Comparison of ENCODE assay signal across 35 cellular contexts in the genomic region with DNA sequence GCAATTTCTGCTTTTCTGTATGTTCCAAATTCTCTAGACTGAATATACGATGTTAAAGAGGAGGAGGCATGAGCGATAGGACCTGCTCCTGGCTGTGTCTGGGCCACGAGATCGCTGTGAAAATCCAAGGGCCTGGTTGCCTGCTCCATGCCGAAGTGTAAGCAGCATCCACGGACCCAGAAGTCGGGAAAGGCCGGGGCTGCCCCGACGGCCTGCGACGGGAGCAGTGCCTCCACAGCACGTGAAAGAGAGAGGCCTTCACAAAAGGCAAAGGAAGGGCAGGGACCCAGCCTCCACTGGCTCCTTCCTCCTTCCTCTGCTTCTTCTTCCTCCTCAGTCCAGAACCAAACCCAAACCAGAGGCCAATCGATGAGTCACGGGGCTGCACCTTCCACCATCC.
"Had no signal": no experiment of that assay in that cellular context is flagged by ENCODE, and none has a peak within 500 bp of the region (broad histone marks: within the 10 kb centered on the region; RNA-seq: fewer than 3 reads in every experiment).

No MANE protein-coding gene starts in this region.

- H3K36me3 Mint-ChIP-seq: activated CD4-positive, alpha-beta memory T cell treated with anti-CD3 and anti-CD28 coated beads for 36 hours; activated naive CD4-positive, alpha-beta T cell treated with anti-CD3 and anti-CD28 coated beads, Interleukin-2, amount 50 U/mL, for 72 hours; activated naive CD8-positive, alpha-beta T cell treated with anti-CD3 and anti-CD28 coated beads for 36 hours; T-cell had no signal

- H3K27me3 Mint-ChIP-seq: activated B cell treated with CpG ODN at 0.5 μM for 24 hours; activated CD4-positive, alpha-beta T cell treated with anti-CD3 and anti-CD28 coated beads, Interleukin-2, amount 10 ng/mL, durations not matched to agents 24 days and 14 days; activated CD8-positive, alpha-beta T cell treated with anti-CD3 and anti-CD28 coated beads for 36 hours; activated naive CD8-positive, alpha-beta T cell treated with anti-CD3 and anti-CD28 coated beads for 36 hours had no signal

- H3K27me3 ChIP-seq: adrenal gland, body of pancreas, brain microvascular endothelial cell, breast epithelium had no signal

- H3K36me3 ChIP-seq: adrenal gland, brain microvascular endothelial cell, breast epithelium had no signal

- H3K9me3 Mint-ChIP-seq: activated B cell treated with CpG ODN at 0.5 μM for 24 hours; activated CD4-positive, alpha-beta memory T cell treated with anti-CD3 and anti-CD28 coated beads for 36 hours; activated CD4-positive, alpha-beta T cell treated with anti-CD3 and anti-CD28 coated beads, Interleukin-2, amount 10 ng/mL, durations not matched to agents 24 days and 14 days; activated CD8-positive, alpha-beta T cell treated with anti-CD3 and anti-CD28 coated beads for 36 hours; activated naive CD4-positive, alpha-beta T cell treated with anti-CD3 and anti-CD28 coated beads for 36 hours; activated naive CD4-positive, alpha-beta T cell treated with anti-CD3 and anti-CD28 coated beads, Interleukin-2, amount 50 U/mL, for 72 hours; activated naive CD8-positive, alpha-beta T cell treated with anti-CD3 and anti-CD28 coated beads for 36 hours; activated T-cell treated with anti-CD3 and anti-CD28 coated beads, Interleukin-2, amount 50 U/mL, for 4 hours; activated T-cell treated with anti-CD3 and anti-CD28 coated beads, Interleukin-2, amount 50 U/mL, for 72 hours; activated T-helper 1 cell treated with anti-CD3 and anti-CD28 coated beads, Interleukin-12 subunit alpha, Interleukin-12 subunit beta, Interleukin-2, Interleukin-4 antibody, amounts not matched to agents 30 ng/mL and 10 ng/mL and 1 ng/mL, durations not matched to agents 14 hours and 24 hours and 36 hours; activated T-helper 17 cell treated with anti-CD3 and anti-CD28 coated beads, Interleukin-2, amount 50 U/mL, for 72 hours; central memory CD8-positive, alpha-beta T cell; T-cell; T-helper 2 cell treated with Interferon-gamma antibody and Interleukin-4, amounts not matched to agents 5 μg/mL and 100 μg/mL, for 36 hours had no signal

- DNase-seq: activated B cell treated with CpG ODN at 0.5 μM for 24 hours; activated CD4-positive, alpha-beta memory T cell treated with anti-CD3 and anti-CD28 coated beads for 36 hours; activated CD4-positive, alpha-beta T cell treated with anti-CD3 and anti-CD28 coated beads for 4 hours; activated CD4-positive, alpha-beta T cell treated with anti-CD3 and anti-CD28 coated beads, Interleukin-2, amount 10 ng/mL, durations not matched to agents 24 days and 14 days; activated CD4-positive, alpha-beta T cell treated with anti-CD3 and anti-CD28 coated beads, Interleukin-2, amount 50 U/mL, for 1 hour; activated CD4-positive, alpha-beta T cell treated with anti-CD3 and anti-CD28 coated beads, Interleukin-2, amount 50 U/mL, for 4 hours; activated CD4-positive, CD25-positive, alpha-beta regulatory T cell treated with anti-CD3 and anti-CD28 coated beads, Interleukin-2, amount 50 U/mL, for 72 hours; activated CD8-positive, alpha-beta memory T cell treated with anti-CD3 and anti-CD28 coated beads, Interleukin-2, amount 50 U/mL, for 4 hours; activated CD8-positive, alpha-beta T cell treated with anti-CD3 and anti-CD28 coated beads for 36 hours; activated effector memory CD4-positive, alpha-beta T cell treated with anti-CD3 and anti-CD28 coated beads, Interleukin-2, amount 50 U/mL, for 16 hours; activated gamma-delta T cell treated with Interleukin-2 at 50 U/mL for 16 hours; activated naive CD4-positive, alpha-beta T cell; activated naive CD4-positive, alpha-beta T cell treated with anti-CD3 and anti-CD28 coated beads for 36 hours; activated naive CD4-positive, alpha-beta T cell treated with anti-CD3 and anti-CD28 coated beads, Interleukin-2, amount 50 U/mL, for 16 hours; activated naive CD8-positive, alpha-beta T cell treated with anti-CD3 and anti-CD28 coated beads for 36 hours; activated T-cell treated with anti-CD3 and anti-CD28 coated beads for 4 hours; activated T-cell treated with anti-CD3 and anti-CD28 coated beads, Interleukin-2, amount 50 U/mL, for 1 hour; activated T-cell treated with anti-CD3 and anti-CD28 coated beads, Interleukin-2, amount 50 U/mL, for 4 hours; activated T-cell treated with anti-CD3 and anti-CD28 coated beads, Interleukin-2, amount 50 U/mL, for 72 hours; adrenal gland; amniotic stem cell; aorta; body of pancreas; brain microvascular endothelial cell; caudate nucleus; T-cell; T-helper 2 cell; T-helper 9 cell had no signal

- H3K9me3 ChIP-seq: adrenal gland, body of pancreas, breast epithelium had no signal

- H3K4me1 ChIP-seq: adrenal gland, body of pancreas, breast epithelium had no signal

- H3K4me1 Mint-ChIP-seq: activated B cell treated with CpG ODN at 0.5 μM for 24 hours; activated CD4-positive, alpha-beta T cell treated with anti-CD3 and anti-CD28 coated beads, Interleukin-2, amount 10 ng/mL, durations not matched to agents 24 days and 14 days; activated naive CD8-positive, alpha-beta T cell treated with anti-CD3 and anti-CD28 coated beads for 36 hours; activated T-helper 17 cell treated with anti-CD3 and anti-CD28 coated beads, Interleukin-2, amount 50 U/mL, for 72 hours; central memory CD8-positive, alpha-beta T cell; T-cell had no signal

- H3K4me3 ChIP-seq: adrenal gland, body of pancreas, breast epithelium had no signal

- H3K27ac Mint-ChIP-seq: activated B cell treated with CpG ODN at 0.5 μM for 24 hours; activated CD4-positive, alpha-beta memory T cell treated with anti-CD3 and anti-CD28 coated beads for 36 hours; activated CD4-positive, alpha-beta T cell treated with anti-CD3 and anti-CD28 coated beads, Interleukin-2, amount 10 ng/mL, durations not matched to agents 24 days and 14 days; activated CD8-positive, alpha-beta T cell treated with anti-CD3 and anti-CD28 coated beads for 36 hours; activated naive CD4-positive, alpha-beta T cell treated with anti-CD3 and anti-CD28 coated beads for 36 hours; activated naive CD4-positive, alpha-beta T cell treated with anti-CD3 and anti-CD28 coated beads, Interleukin-2, amount 50 U/mL, for 72 hours; activated naive CD8-positive, alpha-beta T cell treated with anti-CD3 and anti-CD28 coated beads for 36 hours; activated T-cell treated with anti-CD3 and anti-CD28 coated beads, Interleukin-2, amount 50 U/mL, for 72 hours; activated T-helper 1 cell treated with anti-CD3 and anti-CD28 coated beads, Interleukin-12 subunit alpha, Interleukin-12 subunit beta, Interleukin-2, Interleukin-4 antibody, amounts not matched to agents 30 ng/mL and 10 ng/mL and 1 ng/mL, durations not matched to agents 14 hours and 24 hours and 36 hours; activated T-helper 17 cell treated with anti-CD3 and anti-CD28 coated beads, Interleukin-2, amount 50 U/mL, for 72 hours; T-cell; T-helper 2 cell treated with Interferon-gamma antibody and Interleukin-4, amounts not matched to agents 5 μg/mL and 100 μg/mL, for 36 hours had no signal

- H3K4me3 Mint-ChIP-seq: activated B cell treated with CpG ODN at 0.5 μM for 24 hours; activated CD4-positive, alpha-beta memory T cell treated with anti-CD3 and anti-CD28 coated beads for 36 hours; activated CD4-positive, alpha-beta T cell treated with anti-CD3 and anti-CD28 coated beads, Interleukin-2, amount 10 ng/mL, durations not matched to agents 24 days and 14 days; activated CD8-positive, alpha-beta T cell treated with anti-CD3 and anti-CD28 coated beads for 36 hours; activated naive CD4-positive, alpha-beta T cell treated with anti-CD3 and anti-CD28 coated beads for 36 hours; activated naive CD8-positive, alpha-beta T cell treated with anti-CD3 and anti-CD28 coated beads for 36 hours; activated T-cell treated with anti-CD3 and anti-CD28 coated beads, Interleukin-2, amount 50 U/mL, for 4 hours; activated T-cell treated with anti-CD3 and anti-CD28 coated beads, Interleukin-2, amount 50 U/mL, for 72 hours; activated T-helper 1 cell treated with anti-CD3 and anti-CD28 coated beads, Interleukin-12 subunit alpha, Interleukin-12 subunit beta, Interleukin-2, Interleukin-4 antibody, amounts not matched to agents 30 ng/mL and 10 ng/mL and 1 ng/mL, durations not matched to agents 14 hours and 24 hours and 36 hours; activated T-helper 17 cell treated with anti-CD3 and anti-CD28 coated beads, Interleukin-2, amount 50 U/mL, for 72 hours; central memory CD8-positive, alpha-beta T cell; T-cell; T-helper 2 cell treated with Interferon-gamma antibody and Interleukin-4, amounts not matched to agents 5 μg/mL and 100 μg/mL, for 36 hours had no signal

- H3K27ac ChIP-seq: adrenal gland, body of pancreas, brain microvascular endothelial cell, breast epithelium, VCaP had no signal

- ATAC-seq: activated CD8-positive, alpha-beta T cell treated with anti-CD3 and anti-CD28 coated beads for 36 hours; activated naive CD4-positive, alpha-beta T cell treated with anti-CD3 and anti-CD28 coated beads, Interleukin-2, amount 50 U/mL, for 72 hours; activated T-cell treated with anti-CD3 and anti-CD28 coated beads, Interleukin-2, amount 50 U/mL, for 4 hours; activated T-cell treated with anti-CD3 and anti-CD28 coated beads, Interleukin-2, amount 50 U/mL, for 72 hours; activated T-helper 17 cell treated with anti-CD3 and anti-CD28 coated beads, Interleukin-2, amount 50 U/mL, for 72 hours; body of pancreas; T-cell had no signal
